19 cellular contexts compared by ENCODE assay signal in genomic region chrX:140440891-140441290, GRCh38.
DNase-seq lines count a peak whose midpoint lies in the region; ATAC-seq and TF ChIP-seq lines count a peak whose summit lies in the region.
"Had no signal": no experiment of that assay in that cellular context is flagged by ENCODE, and none has a peak within 500 bp of the region (broad histone marks: within the 10 kb centered on the region; RNA-seq: fewer than 3 reads in every experiment).

No MANE protein-coding gene starts in this region.

- no peaks in the 10 kb centered on the region for H3K36me3 ChIP-seq in IMR-90 (ENCODE audit: control insufficient read depth, insufficient read depth, low read length)

- no peak overlapping the region for H3K27ac Mint-ChIP-seq in nephron progenitor cell
- H3K27ac Mint-ChIP-seq: stimulated activated naive CD8-positive, alpha-beta T cell treated with anti-CD3 and anti-CD28 coated beads, Interleukin-15, Interleukin-2, amounts not matched to agents 100 ng/mL and 50 ng/mL, for 24 hours; type B pancreatic cell had no signal

- no peak overlapping the region for H3K56ac ChIP-seq in IMR-90 (ENCODE audit: extremely low read depth, insufficient read depth, low read length)

- no peak overlapping the region for H4K5ac ChIP-seq in IMR-90 (ENCODE audit: low read depth, low read length)

- H3K4me3 ChIP-seq in IMR-90 (ENCODE audit: insufficient read depth, low read depth, low read length) (no peak overlapping the region), epithelial cell of esophagus (ENCODE audit: low read length) (no peak overlapping the region)

- H3K9ac ChIP-seq in IMR-90 (ENCODE audit: low read depth, low read length) = no peak overlapping the region

- no peaks in the 10 kb centered on the region for H4K20me1 ChIP-seq in IMR-90 (ENCODE audit: insufficient read depth, low read length)

- 0 out of 2 replicates have a peak, but pooled peaks have one; percentile 32 for ATAC-seq in IMR-90 (ENCODE audit: low read depth)
- no peak for ATAC-seq in activated CD4-positive, CD25-positive, alpha-beta regulatory T cell treated with anti-CD3 and anti-CD28 coated beads, Interleukin-2, amount 50 U/mL, for 24 hours
- no peak for ATAC-seq in HG03457 (IDR thresholded peaks at IDR 0.05; ENCODE audit: unreplicated experiment)

- POLR2A ChIA-PET in IMR-90 (lab: Charles Lee; ENCODE audit: unreplicated experiment) = no interaction called here

- H3K9me3 ChIP-seq in IMR-90 (ENCODE audit: control insufficient read depth, insufficient read depth, low read length) = no peaks in the 10 kb centered on the region
- H3K9me3 ChIP-seq: Caco-2 had no signal

- H3K14ac ChIP-seq in IMR-90 (replicated peaks; ENCODE audit: low read depth, low read length) = no peak overlapping the region

- H3K4me2 ChIP-seq in IMR-90 (ENCODE audit: low read depth, low read length) = no peak overlapping the region

- WGBS in IMR-90 (ENCODE audit: extremely low coverage in 2 of 2, insufficient read length in 1 of 2), 2 experiments = 7% methylated on average over 6 of the region's 8 CpGs; no CpG with 5 or more reads in 1 of the 2 experiments

- no peak overlapping the region for H2AFZ ChIP-seq in IMR-90 (replicated peaks; ENCODE audit: low read length, poor library complexity)

- no peak overlapping the region for H2AK5ac ChIP-seq in IMR-90 (ENCODE audit: low read depth, low read length)

- no peak overlapping the region for H2AK9ac ChIP-seq in IMR-90 (replicated peaks; ENCODE audit: low read depth, low read length, poor library complexity)

- no peak overlapping the region for H2BK5ac ChIP-seq in IMR-90 (ENCODE audit: low read depth, low read length, poor library complexity, severe bottlenecking)

- H3K79me1 ChIP-seq in IMR-90 (ENCODE audit: low read depth in 1 of 2, low read length in 2 of 2) = no peaks in the 10 kb centered on the region

- no peak overlapping the region for H3K4me3 Mint-ChIP-seq in nephron progenitor cell
- H3K4me3 Mint-ChIP-seq: stimulated activated naive CD8-positive, alpha-beta T cell treated with anti-CD3 and anti-CD28 coated beads, Interleukin-15, Interleukin-2, amounts not matched to agents 100 ng/mL and 50 ng/mL, for 24 hours had no signal

- TF ChIP-seq POLR2A in IMR-90 (IDR thresholded peaks at IDR 0.05; ENCODE audit: low read depth, low read length) = no peak

- H3K4me1 Mint-ChIP-seq in nephron progenitor cell = peaks cover 9% of the 10 kb centered on the region

- H3K27me3 Mint-ChIP-seq in nephron progenitor cell (ENCODE audit: low read depth, poor library complexity) = peaks cover 40% of the 10 kb centered on the region

- no peak overlapping the region for H3K27ac ChIP-seq in IMR-90 (ENCODE audit: insufficient read depth, low read length)

- intact Hi-C loops in IMR-90 (cut with micrococcal nuclease) = no loop called here

- no peaks in the 10 kb centered on the region for H3K36me3 Mint-ChIP-seq in nephron progenitor cell (ENCODE audit: low read depth)
- H3K36me3 Mint-ChIP-seq: type B pancreatic cell had no signal

- H3K4me1 ChIP-seq in IMR-90 (ENCODE audit: control insufficient read depth, insufficient read depth, low read length) = no peaks in the 10 kb centered on the region
- H3K4me1 ChIP-seq: Caco-2 had no signal

- H3K18ac ChIP-seq in IMR-90 (ENCODE audit: low read depth, low read length) = no peak overlapping the region

- CTCF ChIA-PET in IMR-90 (lab: Yijun Ruan, JAX) = no interaction called here

- no peak overlapping the region for H3K23ac ChIP-seq in IMR-90 (ENCODE audit: low read depth, low read length)

- dilution Hi-C loops in IMR-90 (cut with HindIII; ENCODE audit: low sequenced_read_pairs, unreplicated experiment) = no loop called here

- H3K9me1 ChIP-seq in IMR-90 (ENCODE audit: insufficient read depth, low read length) = no peaks in the 10 kb centered on the region

- TF ChIP-seq CTCF in IMR-90 (conservative IDR thresholded peaks at IDR 0.05; ENCODE audit: low read depth, low read length) = no peak
- TF ChIP-seq CTCF in epithelial cell of esophagus (IDR thresholded peaks at IDR 0.05; ENCODE audit: insufficient read depth, low read depth, low read length, missing control alignments) = no peak
- no peak for TF ChIP-seq CTCF in nephron progenitor cell (IDR thresholded peaks at IDR 0.05)

- H4K91ac ChIP-seq in IMR-90 (ENCODE audit: insufficient read depth, low read depth, low read length) = no peak overlapping the region

- H2BK15ac ChIP-seq in IMR-90 (ENCODE audit: low read depth, low read length) = no peak overlapping the region

- H4K8ac ChIP-seq in IMR-90 (ENCODE audit: low read depth in 2 of 2, low read length in 2 of 2) = no peak overlapping the region

- H3K9me3 Mint-ChIP-seq in nephron progenitor cell = no peaks in the 10 kb centered on the region
- H3K9me3 Mint-ChIP-seq: stimulated activated naive CD8-positive, alpha-beta T cell treated with anti-CD3 and anti-CD28 coated beads, Interleukin-15, Interleukin-2, amounts not matched to agents 100 ng/mL and 50 ng/mL, for 24 hours; type B pancreatic cell had no signal

- TF ChIP-seq RAD21 in IMR-90 (IDR thresholded peaks at IDR 0.05; ENCODE audit: low read length) = no peak

- in situ Hi-C loops in IMR-90 (cut with MboI; ENCODE audit: low sequenced_read_pairs) = no loop called here

- no peak overlapping the region for H2BK120ac ChIP-seq in IMR-90 (ENCODE audit: low read depth, low read length)

- DNase-seq in AG08396 (ENCODE audit: low spot score) (peak; percentile 22), IMR-90 (peak; percentile 5), epithelial cell of esophagus (ENCODE audit: low read depth) (peak; percentile 0), nephron progenitor cell (peak; percentile 34)
- DNase-seq in stimulated activated CD4-positive, alpha-beta T cell treated with anti-CD3 and anti-CD28 coated beads, Interleukin-15, amount 100 ng/mL, for 24 hours = no peak
- no peak for DNase-seq in activated CD4-positive, CD25-positive, alpha-beta regulatory T cell treated with anti-CD3 and anti-CD28 coated beads, Interleukin-2, amount 50 U/mL, for 72 hours
- DNase-seq: 8988T; activated CD4-positive, alpha-beta T cell treated with anti-CD3 and anti-CD28 coated beads for 48 hours; Caco-2; caudate nucleus; GDM1; MV-4-11; NCI-H1930; RPMI8226; stimulated activated CD4-positive, alpha-beta T cell treated with anti-CD3 and anti-CD28 coated beads, Interleukin-2, amount 100 ng/mL, for 24 hours had no signal

- no peaks in the 10 kb centered on the region for H3K27me3 ChIP-seq in IMR-90 (ENCODE audit: control insufficient read depth, insufficient read depth, low read length)

- BruUV-seq in IMR-90 (replicated peaks; lab: Mats Ljungman, UMichigan) = no TSS peak

- H2BK20ac ChIP-seq in IMR-90 (ENCODE audit: low read depth, low read length) = no peak overlapping the region

- no peak overlapping the region for H3K4ac ChIP-seq in IMR-90 (ENCODE audit: low read depth, low read length)

TF ChIP-seq in IMR-90, 13 proteins besides CTCF, POLR2A, EP300 and RAD21:
- TF ChIP-seq MXI1 (IDR thresholded peaks at IDR 0.05; ENCODE audit: borderline replicate concordance, low read depth, low read length) (no peak), ELK1 (IDR thresholded peaks at IDR 0.05; ENCODE audit: borderline replicate concordance, low read depth, low read length) (no peak), FOS (IDR thresholded peaks at IDR 0.05; ENCODE audit: low read depth, low read length) (no peak), CEBPB (IDR thresholded peaks at IDR 0.05; ENCODE audit: low read depth, low read length) (no peak)

Comparison
In these comparisons a context has a peak if more than half of its experiments do, and no peak if none do; other contexts are left out.
1. DNase-seq: peak in AG08396 (single experiment), IMR-90 (single experiment), epithelial cell of esophagus (single experiment) and nephron progenitor cell (single experiment); none in stimulated activated CD4-positive, alpha-beta T cell treated with anti-CD3 and anti-CD28 coated beads, Interleukin-15, amount 100 ng/mL, for 24 hours (single experiment) and activated CD4-positive, CD25-positive, alpha-beta regulatory T cell treated with anti-CD3 and anti-CD28 coated beads, Interleukin-2, amount 50 U/mL, for 72 hours (single experiment).